In genomic region chr20:40506567-40506966, GRCh38 we compare ENCODE assay signal across 8 cellular contexts.
DNase-seq lines count a peak whose midpoint lies in the region; ATAC-seq, FAIRE-seq and TF ChIP-seq lines count a peak whose summit lies in the region.

No MANE protein-coding gene starts in this region.

- intact Hi-C loops in adrenal gland (cut with DNase I) (no loop called here), right cardiac atrium (cut with DNase I) (no loop called here)

- H3K4me3 ChIP-seq in AG04450 (ENCODE audit: low read depth, low read length) = no peak overlapping the region
- H3K4me3 ChIP-seq in adrenal gland = no peak overlapping the region
- H3K4me3 ChIP-seq in right cardiac atrium (ENCODE audit: low read length) = no peak overlapping the region
- H3K4me3 ChIP-seq in small intestine (ENCODE audit: low read depth in 1 of 2, low read length in 2 of 2) = no peak overlapping the region

- DNase-seq in AG04450 (ENCODE audit: low read depth, low spot score) (peak; percentile 74), adrenal gland (peak; percentile 65 to 94 (median 92)), right cardiac atrium (peak; percentile 88 to 92 (median 91)), small intestine (peak; percentile 6)

- no peaks in the 10 kb centered on the region for H3K4me1 ChIP-seq in adrenal gland (replicated peaks in 1 of 2)
- no peaks in the 10 kb centered on the region for H3K4me1 ChIP-seq in right cardiac atrium (ENCODE audit: control insufficient read depth, insufficient read depth, low read length)
- no peaks in the 10 kb centered on the region for H3K4me1 ChIP-seq in small intestine (ENCODE audit: control insufficient read depth in 2 of 2, insufficient read depth in 1 of 2, low read depth in 1 of 2, low read length in 1 of 2)

- H3K9me3 ChIP-seq in AG04450 (ENCODE audit: control insufficient read depth, insufficient read depth, low read length) = no peaks in the 10 kb centered on the region
- no peaks in the 10 kb centered on the region for H3K9me3 ChIP-seq in adrenal gland (replicated peaks in 1 of 3)
- no peaks in the 10 kb centered on the region for H3K9me3 ChIP-seq in right cardiac atrium (ENCODE audit: control insufficient read depth, low read length)
- no peaks in the 10 kb centered on the region for H3K9me3 ChIP-seq in small intestine (ENCODE audit: control insufficient read depth, low read depth)

- WGBS in adrenal gland, 4 donors = 47 to 68% (median 57%) methylated on average over 5 to 9 of the region's 9 CpGs
- WGBS in right cardiac atrium = 67% methylated on average over 9 of the region's 9 CpGs
- WGBS in small intestine, 3 donors = 47 to 59% (median 59%) methylated on average over 9 of the region's 9 CpGs

- no peak for TF ChIP-seq RAD21 in Ishikawa (IDR thresholded peaks at IDR 0.05; ENCODE audit: low read depth)

- TF ChIP-seq EP300 in Ishikawa (IDR thresholded peaks at IDR 0.05; ENCODE audit: borderline replicate concordance) = no peak

- no peak for FAIRE-seq in small intestine (lab: Jason Lieb, UNC)

- no peak for TF ChIP-seq CTCF in AG04450 (IDR thresholded peaks at IDR 0.05; ENCODE audit: low read depth, low read length)
- no peak for TF ChIP-seq CTCF in adrenal gland (IDR thresholded peaks at IDR 0.05)

- CTCF ChIA-PET in AG04450 (lab: Charles Lee) = no interaction called here

- H3K27ac ChIP-seq in AG04450 (ENCODE audit: low read depth, low read length) (no peak overlapping the region), adrenal gland (peak overlapping the region in 1 of 5 donors; percentile 44), right cardiac atrium (ENCODE audit: low read length) (no peak overlapping the region), small intestine (ENCODE audit: low read depth in 1 of 2, low read length in 1 of 2) (no peak overlapping the region)

- H3K27me3 ChIP-seq in AG04450 (ENCODE audit: control insufficient read depth, insufficient read depth, low read length) (peaks cover 2% of the 10 kb centered on the region), adrenal gland (no peaks in the 10 kb centered on the region), right cardiac atrium (ENCODE audit: control insufficient read depth, insufficient read depth) (no peaks in the 10 kb centered on the region), small intestine (ENCODE audit: control insufficient read depth in 2 of 2, insufficient read depth in 2 of 2, low read length in 2 of 2) (no peaks in the 10 kb centered on the region)

- POLR2A ChIA-PET in AG04450 (lab: Yijun Ruan, JAX) = interaction anchor here (0.9 kb wide), 1 partner anchor 183 kb away, joined by 5 read pairs; the partner anchor contains the start of gene MAFB

- H3K36me3 ChIP-seq in adrenal gland (replicated peaks in 1 of 2) = no peaks in the 10 kb centered on the region
- H3K36me3 ChIP-seq in small intestine (ENCODE audit: control insufficient read depth in 2 of 2, insufficient read depth in 2 of 2, low read length in 2 of 2) = no peaks in the 10 kb centered on the region

- TF ChIP-seq POLR2A in adrenal gland (IDR thresholded peaks at IDR 0.05) = no peak

- ATAC-seq in right cardiac atrium (peak; percentile 81 to 86), GM21529 (IDR thresholded peaks at IDR 0.05; ENCODE audit: unreplicated experiment) (no peak), HG02623 (IDR thresholded peaks at IDR 0.05; ENCODE audit: unreplicated experiment) (no peak), GM18511 (IDR thresholded peaks at IDR 0.05; ENCODE audit: unreplicated experiment) (no peak)

TF ChIP-seq in Ishikawa, 13 proteins besides CTCF, POLR2A, EP300 and RAD21:
- TF ChIP-seq FOXM1 (IDR thresholded peaks at IDR 0.05; ENCODE audit: borderline replicate concordance, low read depth) = no peak
- no peak for TF ChIP-seq CREB1 (IDR thresholded peaks at IDR 0.05; ENCODE audit: low read depth)
- peak; percentile 81 for TF ChIP-seq USF1 (IDR thresholded peaks at IDR 0.05)
- no peak for TF ChIP-seq TAF1 (IDR thresholded peaks at IDR 0.05; ENCODE audit: low read depth)
- TF ChIP-seq MAX (IDR thresholded peaks at IDR 0.05) = peak; percentile 46
- no peak for TF ChIP-seq NFIC (IDR thresholded peaks at IDR 0.05)
- peak; percentile 32; the same call in 1 of the 2 replicates for TF ChIP-seq CEBPB (IDR thresholded peaks at IDR 0.05)
- TF ChIP-seq REST (IDR thresholded peaks at IDR 0.05; ENCODE audit: low read depth) = no peak
- TF ChIP-seq ZBTB7A (IDR thresholded peaks at IDR 0.05; ENCODE audit: low read depth) = no peak
TF ChIP-seq in Ishikawa: peak in this region for 3.

Comparison
In these comparisons a context has a peak if more than half of its experiments do, and no peak if none do; other contexts are left out.
1. DNase-seq: peak in every context shown above with its lines; median percentile 92 in adrenal gland; 91 in right cardiac atrium; 74 in AG04450; 6 in small intestine.
2. ATAC-seq: peak in right cardiac atrium (2 of 2); none in GM21529 (single experiment), HG02623 (single experiment) and GM18511 (single experiment).